8 cellular contexts compared by ENCODE assay signal in the genomic region with DNA sequence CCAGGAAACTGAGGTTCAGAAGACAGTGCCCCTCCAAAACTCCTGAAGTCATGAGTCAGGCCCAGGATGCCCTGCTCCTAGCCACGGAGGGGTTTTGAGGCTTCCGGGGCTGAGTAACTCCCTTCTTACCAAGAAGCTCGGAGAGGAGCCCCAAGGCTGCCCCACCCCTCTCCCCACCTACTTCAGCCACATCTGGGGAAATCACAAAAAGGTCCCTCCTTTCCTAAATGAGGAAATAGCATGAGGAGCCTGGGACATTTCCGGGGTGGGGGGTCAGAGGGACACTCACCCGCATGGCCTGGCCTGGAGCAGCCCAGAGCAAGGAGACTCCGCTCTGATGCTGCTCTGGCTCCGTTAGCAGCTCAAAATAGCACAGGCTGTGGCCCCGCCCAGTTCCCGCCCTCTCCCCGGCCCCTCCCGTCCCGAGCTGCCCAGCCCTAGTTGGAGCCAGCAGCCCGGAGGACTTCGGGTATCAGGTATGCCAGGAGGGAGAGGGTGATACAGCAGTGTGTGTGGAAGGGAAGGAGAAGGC. TPM values are rescaled to one million over a fixed set of nuclear protein-coding genes. Genes with fewer than 3 reads are reported as not detected.
DNase-seq lines count a peak whose midpoint lies in the region; ATAC-seq and TF ChIP-seq lines count a peak whose summit lies in the region.

No MANE protein-coding gene starts in this region.

- no peak overlapping the region for H4K8ac ChIP-seq in mesendoderm (ENCODE audit: low read depth, low read length)

- no peaks in the 10 kb centered on the region for H3K79me2 ChIP-seq in mesendoderm (ENCODE audit: control insufficient read depth, insufficient read depth, low read length)

- no peak for TF ChIP-seq CTCF in coronary artery (IDR thresholded peaks at IDR 0.05)

- ATAC-seq in GM21717 (IDR thresholded peaks at IDR 0.05; ENCODE audit: unreplicated experiment) = peak; percentile 39

- peak overlapping the region; percentile 68 for H3K56ac ChIP-seq in mesendoderm (ENCODE audit: low read length)

- H3K27ac Mint-ChIP-seq in CD4-positive, alpha-beta memory T cell = peak overlapping the region; percentile 91 to 99 (median 97)
- H3K27ac Mint-ChIP-seq in activated CD4-positive, alpha-beta T cell treated with anti-CD3 and anti-CD28 coated beads, Interleukin-2, amount 10 ng/mL, durations not matched to agents 7 days and 5 days = peak overlapping the region; percentile 92

- WGBS in mesendoderm (ENCODE audit: extremely low coverage, insufficient coverage, low lambda C conversion rate) = no CpG with 5 or more reads among the region's 14 CpGs

- no peak overlapping the region for H2BK120ac ChIP-seq in mesendoderm (ENCODE audit: low read depth, low read length)

- no peaks in the 10 kb centered on the region for H3K79me1 ChIP-seq in mesendoderm (ENCODE audit: low read length)

- POLR2A ChIA-PET in CD4-positive, alpha-beta memory T cell (lab: Charles Lee; ENCODE audit: partially characterized antibody) = interaction anchor here (0.7 to 4.4 kb wide), 17 partner anchors 9 to 475 kb away, joined by 3 to 50 read pairs (median 10); partner anchors contain the start of genes NUFIP2, PHF12 and RPL23A
- POLR2A ChIA-PET in activated CD4-positive, alpha-beta T cell treated with anti-CD3 and anti-CD28 coated beads, Interleukin-2, amount 10 ng/mL, durations not matched to agents 7 days and 5 days (lab: Charles Lee) = interaction anchor here (0.9 to 1.6 kb wide), 5 partner anchors 9 to 191 kb away, joined by 3 to 5 read pairs (median 4); partner anchors contain the start of genes NUFIP2 and PHF12

- CTCF ChIA-PET in CD4-positive, alpha-beta memory T cell (lab: Charles Lee; ENCODE audit: partially characterized antibody) = interaction anchor here (0.8 to 17.1 kb wide), 10 partner anchors 9 to 189 kb away, joined by 3 to 465 read pairs (median 17); partner anchors contain the start of genes MYO18A and PHF12
- CTCF ChIA-PET in activated CD4-positive, alpha-beta T cell treated with anti-CD3 and anti-CD28 coated beads, Interleukin-2, amount 10 ng/mL, durations not matched to agents 7 days and 5 days (lab: Charles Lee) = interaction anchor here (0.6 to 4.4 kb wide), 14 partner anchors 8 to 477 kb away, joined by 3 to 39 read pairs (median 3); partner anchors contain the start of gene MYO18A

- H4K5ac ChIP-seq in mesendoderm (ENCODE audit: low read length) = no peak overlapping the region

- H3K36me3 ChIP-seq in CD4-positive, alpha-beta memory T cell (ENCODE audit: insufficient read depth, low read length) = peaks cover 14% of the 10 kb centered on the region
- H3K36me3 ChIP-seq in mesendoderm (ENCODE audit: control insufficient read depth, insufficient read depth, low read length) = no peaks in the 10 kb centered on the region

- peak overlapping the region; percentile 90 to 98 (median 92) for H3K4me3 Mint-ChIP-seq in CD4-positive, alpha-beta memory T cell
- peak overlapping the region; percentile 87 for H3K4me3 Mint-ChIP-seq in activated CD4-positive, alpha-beta T cell treated with anti-CD3 and anti-CD28 coated beads, Interleukin-2, amount 10 ng/mL, durations not matched to agents 7 days and 5 days

- H3K9me3 Mint-ChIP-seq in CD4-positive, alpha-beta memory T cell = no peaks in the 10 kb centered on the region
- no peaks in the 10 kb centered on the region for H3K9me3 Mint-ChIP-seq in activated CD4-positive, alpha-beta T cell treated with anti-CD3 and anti-CD28 coated beads, Interleukin-2, amount 10 ng/mL, durations not matched to agents 7 days and 5 days

- peak overlapping the region; percentile 55 to 72 for H3K4me3 ChIP-seq in CD4-positive, alpha-beta memory T cell (ENCODE audit: low read length in 2 of 2)
- peak overlapping the region; percentile 68 for H3K4me3 ChIP-seq in coronary artery
- H3K4me3 ChIP-seq in mesendoderm (ENCODE audit: low read length) = no peak overlapping the region

- H3K36me3 Mint-ChIP-seq in CD4-positive, alpha-beta memory T cell = peaks cover 16 to 30% of the 10 kb centered on the region in 2 donors
- peaks cover 21% of the 10 kb centered on the region for H3K36me3 Mint-ChIP-seq in activated CD4-positive, alpha-beta T cell treated with anti-CD3 and anti-CD28 coated beads, Interleukin-2, amount 10 ng/mL, durations not matched to agents 7 days and 5 days (ENCODE audit: low read depth)

- no peak overlapping the region for H3K9ac ChIP-seq in mesendoderm (ENCODE audit: low read length)

- H3K27ac ChIP-seq in CD4-positive, alpha-beta memory T cell (ENCODE audit: low read depth, low read length) = peak overlapping the region; percentile 81
- H3K27ac ChIP-seq in coronary artery (peak overlapping the region; percentile 86 to 94), mesendoderm (ENCODE audit: low read depth, low read length) (no peak overlapping the region)

- no peak overlapping the region for H2BK15ac ChIP-seq in mesendoderm (replicated peaks; ENCODE audit: low read depth)

- H3K9me3 ChIP-seq in CD4-positive, alpha-beta memory T cell (ENCODE audit: control insufficient read depth in 1 of 2, low read length in 2 of 2) = no peaks in the 10 kb centered on the region

- no peak overlapping the region for H3K4ac ChIP-seq in mesendoderm (ENCODE audit: low read depth, low read length)

- H3K4me1 ChIP-seq in CD4-positive, alpha-beta memory T cell (ENCODE audit: insufficient read depth, low read length) = peaks cover 68% of the 10 kb centered on the region
- peaks cover 3% of the 10 kb centered on the region for H3K4me1 ChIP-seq in mesendoderm (ENCODE audit: control insufficient read depth, low read depth, low read length)

- intact Hi-C loops in CD4-positive, alpha-beta memory T cell (cut with micrococcal nuclease) = loop anchor here (1.0 to 10.0 kb wide), 5 partner anchors 8 to 423 kb away; partner anchors contain the start of genes NUFIP2, RAB34 and RPL23A

- H3K23ac ChIP-seq in mesendoderm (ENCODE audit: low read length) = no peak overlapping the region

- no peak overlapping the region for H3K4me2 ChIP-seq in mesendoderm (ENCODE audit: low read length)

- no peak overlapping the region for H2BK5ac ChIP-seq in mesendoderm (ENCODE audit: low read length)

- peaks cover 49 to 82% (median 63%) of the 10 kb centered on the region in 4 donors for H3K4me1 Mint-ChIP-seq in CD4-positive, alpha-beta memory T cell
- peaks cover 67% of the 10 kb centered on the region for H3K4me1 Mint-ChIP-seq in activated CD4-positive, alpha-beta T cell treated with anti-CD3 and anti-CD28 coated beads, Interleukin-2, amount 10 ng/mL, durations not matched to agents 7 days and 5 days

- H3K18ac ChIP-seq in mesendoderm (ENCODE audit: low read length) = no peak overlapping the region

- no peaks in the 10 kb centered on the region for H3K27me3 Mint-ChIP-seq in CD4-positive, alpha-beta memory T cell
- no peaks in the 10 kb centered on the region for H3K27me3 Mint-ChIP-seq in activated CD4-positive, alpha-beta T cell treated with anti-CD3 and anti-CD28 coated beads, Interleukin-2, amount 10 ng/mL, durations not matched to agents 7 days and 5 days

- H2AK5ac ChIP-seq in mesendoderm (ENCODE audit: low read length) = no peak overlapping the region

- H3K27me3 ChIP-seq in CD4-positive, alpha-beta memory T cell (ENCODE audit: insufficient read depth, low read length) = no peaks in the 10 kb centered on the region
- H3K27me3 ChIP-seq in mesendoderm (ENCODE audit: insufficient read depth, low read length, poor library complexity) = no peaks in the 10 kb centered on the region

- peak; percentile 65 to 92 (median 69) for DNase-seq in CD4-positive, alpha-beta memory T cell
- DNase-seq in NCI-H2227 (lab: John Stamatoyannopoulos, UW; ENCODE audit: unreplicated experiment) (peak; percentile 72), coronary artery (ENCODE audit: low spot score) (peak; percentile 95), mesendoderm (peak; percentile 78), inferior parietal cortex (ENCODE audit: extremely low spot score) (no peak)
- peak; percentile 87 for DNase-seq in activated CD4-positive, alpha-beta T cell treated with anti-CD3 and anti-CD28 coated beads, Interleukin-2, amount 10 ng/mL, durations not matched to agents 7 days and 5 days
- DNase-seq in stimulated activated CD8-positive, alpha-beta memory T cell treated with anti-CD3 and anti-CD28 coated beads, Interleukin-15, amount 100 ng/mL, for 1 hour (ENCODE audit: low read depth) = peak; percentile 58

RNA-seq across cellular contexts. Expression of gene MYO18A, which starts 40.1 kb away (rescaled TPM):
- total RNA-seq in CD4-positive, alpha-beta memory T cell = 100 to 1,000 TPM; 134 to 136 TPM
- 10 to 100 TPM in 1 of 2 donors, 1 to 10 TPM in 1; 6.0 to 44.9 TPM for polyA plus RNA-seq in CD4-positive, alpha-beta memory T cell
- 100 to 1,000 TPM in 1 of 2 experiments, 10 to 100 TPM in 1; 82.2 to 101 TPM for total RNA-seq in activated CD4-positive, alpha-beta T cell treated with anti-CD3 and anti-CD28 coated beads, Interleukin-2, amount 10 ng/mL, durations not matched to agents 7 days and 5 days
- 12.7 TPM for polyA plus RNA-seq in mesendoderm (2013, experiment 1 of 2)
- 11.4 TPM for polyA plus RNA-seq in mesendoderm (2013, experiment 2 of 2)
